Comparison of ENCODE assay signal across 13 cellular contexts in the genomic region with DNA sequence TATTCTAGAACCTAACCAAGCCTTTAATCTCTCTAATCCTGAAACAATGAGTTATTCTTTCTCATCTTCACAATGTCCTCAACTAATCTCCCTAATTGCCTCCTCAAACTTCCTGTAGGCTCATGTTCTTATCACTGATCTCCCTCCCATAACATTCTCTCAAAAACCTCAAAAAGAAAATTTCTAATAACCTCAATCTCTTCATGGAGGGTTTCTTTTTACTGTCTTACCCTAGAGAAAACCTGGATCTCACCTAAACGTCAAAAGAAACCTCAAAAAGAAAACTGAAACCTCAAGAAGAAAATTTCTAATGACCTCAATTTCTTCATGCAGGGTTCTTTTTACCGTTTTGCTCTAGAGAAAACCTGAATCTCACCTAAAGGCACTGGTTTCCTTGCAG.
DNase-seq lines count a peak whose midpoint lies in the region; ATAC-seq and TF ChIP-seq lines count a peak whose summit lies in the region.
"Had no signal": no experiment of that assay in that cellular context is flagged by ENCODE, and none has a peak within 500 bp of the region (broad histone marks: within the 10 kb centered on the region; RNA-seq: fewer than 3 reads in every experiment).

No MANE protein-coding gene starts in this region.

- no peaks in the 10 kb centered on the region for H3K27me3 Mint-ChIP-seq in natural killer cell (ENCODE audit: low read depth in 2 of 2)

- H3K36me3 Mint-ChIP-seq in natural killer cell: no peaks in the 10 kb centered on the region

- no peaks in the 10 kb centered on the region for H3K9me3 Mint-ChIP-seq in natural killer cell
- H3K9me3 Mint-ChIP-seq: activated CD4-positive, alpha-beta memory T cell treated with anti-CD3 and anti-CD28 coated beads, Interleukin-2, amount 10 ng/mL, durations not matched to agents 7 days and 5 days; HFFc6 had no signal

- no peak overlapping the region for H3K4me3 Mint-ChIP-seq in natural killer cell
- H3K4me3 Mint-ChIP-seq: activated CD4-positive, alpha-beta memory T cell treated with anti-CD3 and anti-CD28 coated beads, Interleukin-2, amount 10 ng/mL, durations not matched to agents 7 days and 5 days; HFFc6 had no signal

- intact Hi-C loops in natural killer cell (cut with micrococcal nuclease): no loop called here

- DNase-seq in natural killer cell (no peak), NCI-H2029 (lab: John Stamatoyannopoulos, UW) (no peak), superior temporal gyrus (ENCODE audit: extremely low spot score) (no peak)
- DNase-seq: activated CD4-positive, alpha-beta memory T cell treated with anti-CD3 and anti-CD28 coated beads, Interleukin-2, amount 10 ng/mL, durations not matched to agents 7 days and 5 days; Calu3; colonic mucosa; HFFc6; NCI-H187 treated with DMSO at 0.1 percent for 48 hours; stimulated activated CD4-positive, alpha-beta T cell treated with anti-CD3 and anti-CD28 coated beads, Interleukin-4, amount 100 ng/mL, for 24 hours had no signal

- H3K4me1 Mint-ChIP-seq in natural killer cell: peaks cover 32 to 36% of the 10 kb centered on the region in 2 donors

- no peak for TF ChIP-seq CTCF in natural killer cell (IDR thresholded peaks at IDR 0.05)

- H3K27ac Mint-ChIP-seq in natural killer cell: peak overlapping the region; percentile 1 to 43
- H3K27ac Mint-ChIP-seq: activated CD4-positive, alpha-beta memory T cell treated with anti-CD3 and anti-CD28 coated beads, Interleukin-2, amount 10 ng/mL, durations not matched to agents 7 days and 5 days had no signal

- ATAC-seq in GM18858 (IDR thresholded peaks at IDR 0.05; ENCODE audit: unreplicated experiment): peak; percentile 66
- ATAC-seq in GM21526 (IDR thresholded peaks at IDR 0.05; ENCODE audit: low FRiP score, unreplicated experiment): peak; percentile 70
- peak; percentile 71 for ATAC-seq in HG03432 (IDR thresholded peaks at IDR 0.05; ENCODE audit: unreplicated experiment)
- no peak for ATAC-seq in natural killer cell
- ATAC-seq in HG03571 (IDR thresholded peaks at IDR 0.05; ENCODE audit: unreplicated experiment): no peak

Comparison
In these comparisons a context has a peak if more than half of its experiments do, and no peak if none do; other contexts are left out.
1. ATAC-seq: peak in GM18858 (single experiment), GM21526 (single experiment) and HG03432 (single experiment); none in natural killer cell (0 of 3) and HG03571 (single experiment).